In the genomic region with DNA sequence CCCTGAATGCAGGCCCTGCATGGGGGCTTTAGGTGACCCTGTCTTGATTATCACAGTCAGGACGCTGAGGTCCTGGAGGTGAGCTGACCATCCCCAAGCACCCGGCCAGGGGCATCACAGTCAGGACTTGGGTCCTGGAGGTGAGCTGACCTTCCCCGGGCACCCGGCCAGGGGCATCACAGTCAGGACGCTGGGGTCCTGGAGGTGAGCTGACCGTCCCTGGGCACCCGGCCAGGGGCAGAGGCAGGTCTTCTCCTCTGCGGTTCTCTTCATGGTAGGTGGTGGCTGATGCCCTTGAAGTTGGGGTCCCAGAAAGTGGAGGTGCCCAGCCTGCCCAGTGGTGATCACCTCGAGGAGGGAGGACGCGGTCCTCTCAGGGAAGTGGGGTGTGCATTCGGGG, we compare ENCODE assay signal across 24 cellular contexts. TPM values are rescaled to one million over a fixed set of nuclear protein-coding genes. Genes with fewer than 3 reads are reported as not detected.
DNase-seq lines count a peak whose midpoint lies in the region; ATAC-seq, FAIRE-seq and TF ChIP-seq lines count a peak whose summit lies in the region.
"Had no signal": no experiment of that assay in that cellular context is flagged by ENCODE, and none has a peak within 500 bp of the region (broad histone marks: within the 10 kb centered on the region; RNA-seq: fewer than 3 reads in every experiment).

No MANE protein-coding gene starts in this region.

- peak overlapping the region; percentile 81; the same call in 1 of the 2 replicates for H2BK15ac ChIP-seq in H1 (ENCODE audit: low read length)

- no peak overlapping the region for H3K56ac ChIP-seq in H1 (replicated peaks; ENCODE audit: insufficient read length, low read depth, low read length)

- peak overlapping the region; percentile 31 for H2BK120ac ChIP-seq in H1 (replicated peaks; ENCODE audit: low read depth, low read length)

- intact Hi-C loops in Right ventricle myocardium superior (cut with DNase I), result no loop called here

- no peak overlapping the region for H3K4ac ChIP-seq in H1 (replicated peaks; ENCODE audit: insufficient read length, low read depth, low read length)

- H3K9me3 Mint-ChIP-seq in activated naive CD4-positive, alpha-beta T cell treated with anti-CD3 and anti-CD28 coated beads, Interleukin-2, amount 10 ng/mL, durations not matched to agents 7 days and 5 days, result no peaks in the 10 kb centered on the region
- H3K9me3 Mint-ChIP-seq: IgD-negative memory B cell had no signal

- no peak overlapping the region for H3K9ac ChIP-seq in H1 (replicated peaks in 1 of 4; ENCODE audit: extremely low read depth in 1 of 4, low read depth in 3 of 4, low read length in 3 of 4)
- H3K9ac ChIP-seq: GM23248 had no signal

- peaks cover 0 to 20% (median 14%) of the 10 kb centered on the region in 4 experiments; a peak in 4 of 7 replicates for H3K27me3 ChIP-seq in H1 (replicated peaks in 1 of 4; ENCODE audit: control insufficient read depth in 3 of 4, extremely low read depth in 1 of 4, insufficient read depth in 3 of 4, low read length in 3 of 4)

- H2BK12ac ChIP-seq in H1 (ENCODE audit: low read depth, low read length), result 0 out of 2 replicates have a peak overlapping the region, but pooled peaks have one; percentile 50

- no peak for TF ChIP-seq EP300 in H1 (IDR thresholded peaks at IDR 0.05; ENCODE audit: borderline replicate concordance in 1 of 2, low read depth in 2 of 2, low read length in 2 of 2)

- no peak overlapping the region for H2AFZ ChIP-seq in H1 (ENCODE audit: low read length)
- H2AFZ ChIP-seq: GM23248 had no signal

- CTCF ChIA-PET in activated naive CD4-positive, alpha-beta T cell treated with anti-CD3 and anti-CD28 coated beads, Interleukin-2, amount 10 ng/mL, durations not matched to agents 7 days and 5 days (lab: Charles Lee), result interaction anchor here (1.1 to 1.5 kb wide), 2 partner anchors 13 to 20 kb away, joined by 3 to 4 read pairs; no protein-coding TSS in a partner anchor
- CTCF ChIA-PET in H1 (lab: Charles Lee; ENCODE audit: partially characterized antibody), result interaction anchor here (1.0 to 15.6 kb wide), 8 partner anchors 10 to 303 kb away, joined by 3 to 173 read pairs (median 16); no protein-coding TSS in a partner anchor

- H3K27ac ChIP-seq in VCaP, result peak overlapping the region; percentile 63; the same call in 1 of the 2 replicates
- no peak overlapping the region for H3K27ac ChIP-seq in H1 (ENCODE audit: low read depth, low read length)
- H3K27ac ChIP-seq: 22Rv1, A549, GM23248, HL-60 had no signal

- H2AK5ac ChIP-seq in H1 (ENCODE audit: low read depth, low read length), result peak overlapping the region; percentile 68; the same call in 1 of the 2 replicates

- peaks cover 2% of the 10 kb centered on the region for H3K36me3 Mint-ChIP-seq in activated naive CD4-positive, alpha-beta T cell treated with anti-CD3 and anti-CD28 coated beads, Interleukin-2, amount 10 ng/mL, durations not matched to agents 7 days and 5 days
- H3K36me3 Mint-ChIP-seq: IgD-negative memory B cell had no signal

- no peak for ATAC-seq in Right ventricle myocardium superior (ENCODE audit: poor library complexity)
- ATAC-seq: A549 had no signal

- no peak for DNase-seq in activated naive CD4-positive, alpha-beta T cell treated with anti-CD3 and anti-CD28 coated beads, Interleukin-2, amount 10 ng/mL, durations not matched to agents 7 days and 5 days
- no peak for DNase-seq in activated naive CD4-positive, alpha-beta T cell (lab: John Stamatoyannopoulos, UW)
- DNase-seq in H1 (ENCODE audit: low read depth in 1 of 2, low spot score in 2 of 2), result no peak
- no peak for DNase-seq in Right ventricle myocardium superior
- DNase-seq in NCI-H446 treated with DMSO at 0.1 percent for 48 hours (lab: John Stamatoyannopoulos, UW), result no peak
- DNase-seq in DMS 273 treated with DMSO at 0.1 percent for 48 hours (lab: John Stamatoyannopoulos, UW), result no peak
- no peak for DNase-seq in T-helper 2 cell
- DNase-seq: AML-193; Caco-2; CD4-positive, CD25-positive, alpha-beta regulatory T cell; DMS153; DMS79; GDM1; GM23248; HCEC 1CT had no signal

- H4K91ac ChIP-seq in H1 (replicated peaks; ENCODE audit: insufficient read length, low read length), result no peak overlapping the region

- H2BK20ac ChIP-seq in H1 (ENCODE audit: low read length), result peak overlapping the region; percentile 67; the same call in 1 of the 2 replicates

- no peak overlapping the region for H3K4me2 ChIP-seq in H1 (ENCODE audit: insufficient read depth in 1 of 2, low read depth in 2 of 2, low read length in 2 of 2)
- H3K4me2 ChIP-seq: A549 had no signal

- no peak for TF ChIP-seq POLR2A in H1 (IDR thresholded peaks at IDR 0.05; ENCODE audit: control extremely low read depth in 1 of 2, low read depth in 2 of 2, low read length in 2 of 2)

- peaks cover 8% of the 10 kb centered on the region for H3K4me1 Mint-ChIP-seq in activated naive CD4-positive, alpha-beta T cell treated with anti-CD3 and anti-CD28 coated beads, Interleukin-2, amount 10 ng/mL, durations not matched to agents 7 days and 5 days

- FAIRE-seq in H1 (lab: Jason Lieb, UNC), result no peak
- FAIRE-seq: A549, D721Med, GM12892, GM18507, H54 had no signal

- H3K23ac ChIP-seq in H1 (ENCODE audit: insufficient read length), result no peak overlapping the region

- H3K27ac Mint-ChIP-seq in activated naive CD4-positive, alpha-beta T cell treated with anti-CD3 and anti-CD28 coated beads, Interleukin-2, amount 10 ng/mL, durations not matched to agents 7 days and 5 days, result peak overlapping the region; percentile 28
- H3K27ac Mint-ChIP-seq: CD4-positive, CD25-positive, alpha-beta regulatory T cell; IgD-negative memory B cell had no signal

- peaks cover 0 to 50% of the 10 kb centered on the region in 2 experiments; a peak in 3 of 4 replicates for H3K79me2 ChIP-seq in H1 (ENCODE audit: control insufficient read depth in 1 of 2, insufficient read depth in 2 of 2, low read length in 2 of 2)

- peaks cover 4% of the 10 kb centered on the region for H3K27me3 Mint-ChIP-seq in activated naive CD4-positive, alpha-beta T cell treated with anti-CD3 and anti-CD28 coated beads, Interleukin-2, amount 10 ng/mL, durations not matched to agents 7 days and 5 days
- H3K27me3 Mint-ChIP-seq: CD4-positive, CD25-positive, alpha-beta regulatory T cell; IgD-negative memory B cell had no signal

- TF ChIP-seq RAD21 in H1 (IDR thresholded peaks at IDR 0.05 in 1 of 2, conservative IDR thresholded peaks at IDR 0.05 in 1 of 2; ENCODE audit: low read depth in 2 of 2, low read length in 2 of 2), result no peak

- WGBS in H1 (ENCODE audit: extremely low coverage in 1 of 2, insufficient coverage in 1 of 2, insufficient read length in 1 of 2, insufficient replicate concordance in 2 of 2, low coverage in 1 of 2, low lambda C conversion rate in 2 of 2, missing lambda C conversion rate in 1 of 2), 2 experiments, result 91% methylated on average over 6 of the region's 12 CpGs; no CpG with 5 or more reads in 1 of the 2 experiments

- H3K9me3 ChIP-seq in H1 (ENCODE audit: insufficient read depth in 2 of 2, low read depth in 1 of 2, low read length in 1 of 2), result no peaks in the 10 kb centered on the region
- H3K9me3 ChIP-seq: A549, Caco-2 had no signal

- peaks cover 19 to 69% (median 49%) of the 10 kb centered on the region in 4 experiments for H3K4me1 ChIP-seq in H1 (replicated peaks in 1 of 4; ENCODE audit: control insufficient read depth in 3 of 4, insufficient read depth in 4 of 4, low read length in 3 of 4)
- H3K4me1 ChIP-seq: A549 had no signal

- POLR2A ChIA-PET in H1 (lab: Charles Lee; ENCODE audit: partially characterized antibody), result interaction anchor here (1.2 to 4.7 kb wide), 3 partner anchors 9 to 22 kb away, joined by 3 to 27 read pairs (median 8); no protein-coding TSS in a partner anchor

- H4K20me1 ChIP-seq in H1 (replicated peaks in 1 of 2; ENCODE audit: control insufficient read depth in 1 of 2, insufficient read depth in 2 of 2, low read length in 2 of 2), result peaks cover 6 to 8% of the 10 kb centered on the region in 2 experiments

- H3K14ac ChIP-seq in H1 (ENCODE audit: insufficient read length), result no peak overlapping the region

- H3K36me3 ChIP-seq in H1 (ENCODE audit: control insufficient read depth in 2 of 4, insufficient read depth in 4 of 4, low read length in 3 of 4), result peaks cover 0 to 1% (median 0%) of the 10 kb centered on the region in 4 experiments; a peak in 2 of 8 replicates

- H3K4me3 ChIP-seq in H1 (ENCODE audit: extremely low read depth in 1 of 4, insufficient read depth in 2 of 4, low read depth in 3 of 4, low read length in 4 of 4), result no peak overlapping the region
- H3K4me3 ChIP-seq: A549, GM23248 had no signal

- H3K4me3 Mint-ChIP-seq in activated naive CD4-positive, alpha-beta T cell treated with anti-CD3 and anti-CD28 coated beads, Interleukin-2, amount 10 ng/mL, durations not matched to agents 7 days and 5 days, result no peak overlapping the region
- H3K4me3 Mint-ChIP-seq: CD4-positive, CD25-positive, alpha-beta regulatory T cell; IgD-negative memory B cell had no signal

- H3K79me1 ChIP-seq in H1 (ENCODE audit: low read depth, low read length), result peaks cover 19% of the 10 kb centered on the region

- H4K5ac ChIP-seq in H1 (ENCODE audit: insufficient read length, low read depth, low read length), result no peak overlapping the region

- H2BK5ac ChIP-seq in H1 (ENCODE audit: low read depth, low read length), result no peak overlapping the region

- no peak overlapping the region; the same call in 1 of the 2 replicates for H4K8ac ChIP-seq in H1 (ENCODE audit: extremely low read depth, insufficient read depth, low read length)

- H3K23me2 ChIP-seq in H1 (ENCODE audit: low read depth, low read length), result peaks cover 5% of the 10 kb centered on the region; the same call in 1 of the 2 replicates

- H3K18ac ChIP-seq in H1 (ENCODE audit: extremely low read depth, low read length), result no peak overlapping the region; the same call in 1 of the 2 replicates

- TF ChIP-seq CTCF in VCaP (conservative IDR thresholded peaks at IDR 0.05), result no peak
- no peak for TF ChIP-seq CTCF in H1 (IDR thresholded peaks at IDR 0.05; ENCODE audit: control extremely low read depth in 1 of 3, insufficient read depth in 1 of 3, low read depth in 1 of 3, low read length in 3 of 3)

TF ChIP-seq in H1, 55 proteins besides CTCF, POLR2A, EP300 and RAD21 (continues in another document):
- TF ChIP-seq KDM1A (IDR thresholded peaks at IDR 0.05; ENCODE audit: borderline replicate concordance, low read length), result no peak

RNA-seq across cellular contexts. Expression of gene GSE1, which starts 36.2 kb away (rescaled TPM):
- total RNA-seq in H1 (2021; fragmentation: NEBNext Ultra II Directional; extraction: Animal tissue kit (Norgen Biotek cat#: 25700)), result 65.6 and 66.2 TPM in 2 replicates
- 26.0 and 40.0 TPM in 2 replicates for polyA plus RNA-seq in H1 (2011; rRNA removed)
- polyA plus RNA-seq in H1 (2011; cell fraction: cytosol; rRNA removed), result 26.5 TPM
- polyA plus RNA-seq in H1 (2011; cell fraction: nucleus; rRNA removed), result 123 TPM
- 42.4 to 51.0 TPM (median 44.8 TPM) in 4 replicates for polyA plus RNA-seq in H1 (2012, experiment 1 of 2)
- polyA plus RNA-seq in H1 (2012, experiment 2 of 2), result 18.4 TPM
- polyA plus RNA-seq in H1 (2013, experiment 1 of 2), result 30.0 TPM
- 30.1 TPM for polyA plus RNA-seq in H1 (2013, experiment 2 of 2)
- 35.8 and 37.6 TPM in 2 replicates for polyA minus RNA-seq in H1 (2011; rRNA and poly(A)+ RNA removed)
- 76.6 TPM for polyA minus RNA-seq in H1 (2011; cell fraction: cytosol; rRNA and poly(A)+ RNA removed)
- 93.7 TPM for polyA minus RNA-seq in H1 (2011; cell fraction: nucleus; rRNA and poly(A)+ RNA removed)
- total RNA-seq in Right ventricle myocardium superior, result 30.3 TPM
